19 cellular contexts compared by ENCODE assay signal in the genomic region with DNA sequence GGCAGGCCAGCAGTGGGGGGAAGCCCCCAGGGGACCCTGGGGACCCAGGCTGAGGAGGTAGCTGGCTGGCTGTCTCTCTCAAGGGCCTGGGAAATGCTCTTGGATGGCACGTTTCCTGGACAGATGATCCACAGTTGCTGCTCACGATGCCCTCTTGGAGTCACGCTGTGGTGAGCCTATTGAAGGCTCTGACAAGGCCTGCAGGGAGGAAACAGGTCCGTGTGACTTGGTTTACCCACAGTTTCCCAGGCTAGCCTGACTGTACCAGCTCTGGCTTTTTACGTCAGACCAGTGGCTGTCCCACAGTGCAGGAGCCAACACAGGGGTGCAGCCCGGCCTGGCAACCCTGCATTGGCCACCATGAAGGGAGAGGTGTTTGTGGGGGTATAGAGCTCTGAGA. TPM values are rescaled to one million over a fixed set of nuclear protein-coding genes. Genes with fewer than 3 reads are reported as not detected.
A peak's percentile ranks its signal among the peaks of the same experiment; 100 is the strongest.
DNase-seq lines count a peak whose midpoint lies in the region; TF ChIP-seq lines count a peak whose summit lies in the region.
"Had no signal": no experiment of that assay in that cellular context is flagged by ENCODE, and none has a peak within 500 bp of the region (broad histone marks: within the 10 kb centered on the region; RNA-seq: fewer than 3 reads in every experiment).

No MANE protein-coding gene starts in this region.

- H3K9ac ChIP-seq in neuronal stem cell (ENCODE audit: low read depth, low read length, poor library complexity) = no peak overlapping the region

- no peak overlapping the region for H4K8ac ChIP-seq in neuronal stem cell (ENCODE audit: low read depth, low read length)

- H4K91ac ChIP-seq in neuronal stem cell (ENCODE audit: low read depth, low read length, poor library complexity) = no peak overlapping the region

- H3K79me1 ChIP-seq in neuronal stem cell (ENCODE audit: low read depth, low read length) = peaks cover 4% of the 10 kb centered on the region

- H3K9me3 Mint-ChIP-seq in activated CD4-positive, alpha-beta T cell treated with anti-CD3 and anti-CD28 coated beads, Interleukin-2, amount 10 ng/mL, durations not matched to agents 24 days and 14 days = no peaks in the 10 kb centered on the region
- H3K9me3 Mint-ChIP-seq in endothelial cell (ENCODE audit: unreplicated experiment) = no peaks in the 10 kb centered on the region
- H3K9me3 Mint-ChIP-seq: CD4-positive, alpha-beta memory T cell; H9; IgD-negative memory B cell had no signal

- H3K36me3 Mint-ChIP-seq in activated CD4-positive, alpha-beta T cell treated with anti-CD3 and anti-CD28 coated beads, Interleukin-2, amount 10 ng/mL, durations not matched to agents 24 days and 14 days (ENCODE audit: low read depth) = no peaks in the 10 kb centered on the region
- H3K36me3 Mint-ChIP-seq in endothelial cell (ENCODE audit: low read depth, unreplicated experiment) = no peaks in the 10 kb centered on the region
- H3K36me3 Mint-ChIP-seq: CD4-positive, alpha-beta memory T cell; IgD-negative memory B cell had no signal

- H3K9me3 ChIP-seq in HEK293 (ENCODE audit: control insufficient read depth, insufficient read depth, low read depth, low read length) (no peaks in the 10 kb centered on the region), neuronal stem cell (replicated peaks in 1 of 2; ENCODE audit: control insufficient read depth in 2 of 2, insufficient read depth in 1 of 2, low read depth in 1 of 2, low read length in 2 of 2) (no peaks in the 10 kb centered on the region)
- H3K9me3 ChIP-seq: BE2C, SJCRH30 had no signal

- H2AK5ac ChIP-seq in neuronal stem cell (ENCODE audit: low read depth, low read length) = no peak overlapping the region

- H3K27ac ChIP-seq in HEK293 (ENCODE audit: extremely low read depth, low read depth, low read length) = no peak overlapping the region
- no peak overlapping the region for H3K27ac ChIP-seq in neuronal stem cell (replicated peaks; ENCODE audit: low read length)
- H3K27ac ChIP-seq: SJCRH30 had no signal

- no peak overlapping the region for H2BK120ac ChIP-seq in neuronal stem cell (ENCODE audit: low read depth, low read length)

- peaks cover 5% of the 10 kb centered on the region for H3K4me1 Mint-ChIP-seq in activated CD4-positive, alpha-beta T cell treated with anti-CD3 and anti-CD28 coated beads, Interleukin-2, amount 10 ng/mL, durations not matched to agents 24 days and 14 days
- H3K4me1 Mint-ChIP-seq in endothelial cell (ENCODE audit: unreplicated experiment) = peaks cover 3% of the 10 kb centered on the region
- H3K4me1 Mint-ChIP-seq: CD4-positive, alpha-beta memory T cell had no signal

- DNase-seq in activated CD4-positive, alpha-beta T cell treated with anti-CD3 and anti-CD28 coated beads, Interleukin-2, amount 10 ng/mL, durations not matched to agents 24 days and 14 days = no peak
- no peak for DNase-seq in activated CD4-positive, alpha-beta T cell treated with anti-CD3 and anti-CD28 coated beads for 4 hours
- DNase-seq in fibroblast of gingiva (ENCODE audit: low read depth) (peak; percentile 27), neuronal stem cell (ENCODE audit: low spot score) (no peak), NK-92 (lab: John Stamatoyannopoulos, UW; ENCODE audit: unreplicated experiment) (no peak), endothelial cell (ENCODE audit: low spot score) (no peak), SKM-1 (lab: John Stamatoyannopoulos, UW; ENCODE audit: unreplicated experiment) (no peak)
- DNase-seq: BE2C; CD4-positive, alpha-beta memory T cell; H9; Kasumi-1; NCI-H1092 treated with DMSO at 0.1 percent for 48 hours; NCI-H146; NCI-H2029 treated with DMSO at 0.1 percent for 48 hours; NCI-H2171; NCI-H526; SJCRH30 had no signal

- CTCF ChIA-PET in HEK293 (lab: Yijun Ruan, JAX) = interaction anchor here (0.5 to 10.8 kb wide), 13 partner anchors 12 to 421 kb away, joined by 3 to 251 read pairs (median 6); partner anchors contain the start of gene TTC38

- H3K4me2 ChIP-seq in neuronal stem cell (ENCODE audit: insufficient read depth, low read length, poor library complexity, severe bottlenecking) = no peak overlapping the region

- no CpG with 5 or more reads among the region's 6 CpGs for WGBS in neuronal stem cell (ENCODE audit: extremely low coverage in 2 of 2, insufficient read length in 2 of 2, insufficient replicate concordance in 1 of 2), 2 donors

- peaks cover 0 to 65% (median 6%) of the 10 kb centered on the region in 3 experiments for H3K27me3 ChIP-seq in neuronal stem cell (ENCODE audit: control insufficient read depth in 3 of 3, insufficient read depth in 3 of 3, low read depth in 1 of 3, low read length in 3 of 3)
- H3K27me3 ChIP-seq: BE2C, SJCRH30 had no signal

- H3K4ac ChIP-seq in neuronal stem cell (ENCODE audit: low read length) = no peak overlapping the region

- H3K27me3 Mint-ChIP-seq in activated CD4-positive, alpha-beta T cell treated with anti-CD3 and anti-CD28 coated beads, Interleukin-2, amount 10 ng/mL, durations not matched to agents 24 days and 14 days = no peaks in the 10 kb centered on the region
- peaks cover 7% of the 10 kb centered on the region for H3K27me3 Mint-ChIP-seq in endothelial cell (ENCODE audit: unreplicated experiment)
- H3K27me3 Mint-ChIP-seq: CD4-positive, alpha-beta memory T cell; IgD-negative memory B cell had no signal

- H3K4me3 ChIP-seq in HEK293 (ENCODE audit: low read depth, low read length) (no peak overlapping the region), neuronal stem cell (ENCODE audit: low read length in 2 of 2) (no peak overlapping the region)
- H3K4me3 ChIP-seq: SJCRH30 had no signal

- no peak overlapping the region for H2AFZ ChIP-seq in neuronal stem cell (ENCODE audit: low read length)

- H3K23ac ChIP-seq in neuronal stem cell (ENCODE audit: low read depth, low read length, poor library complexity) = no peak overlapping the region

- POLR2A ChIA-PET in HEK293 (lab: Yijun Ruan, JAX) = interaction anchor here (0.7 to 1.5 kb wide), 3 partner anchors 115 to 174 kb away, joined by 3 read pairs; partner anchors contain the start of gene TTC38

- H3K4me3 Mint-ChIP-seq in activated CD4-positive, alpha-beta T cell treated with anti-CD3 and anti-CD28 coated beads, Interleukin-2, amount 10 ng/mL, durations not matched to agents 24 days and 14 days = no peak overlapping the region
- no peak overlapping the region for H3K4me3 Mint-ChIP-seq in endothelial cell (ENCODE audit: unreplicated experiment)
- H3K4me3 Mint-ChIP-seq: CD4-positive, alpha-beta memory T cell; H9; IgD-negative memory B cell had no signal

- no peak overlapping the region for H2BK12ac ChIP-seq in neuronal stem cell (ENCODE audit: low read length)

- TF ChIP-seq CTCF in HEK293 (tag by site-specific recombination; IDR thresholded peaks at IDR 0.05) (no peak), endothelial cell (IDR thresholded peaks at IDR 0.05; ENCODE audit: unreplicated experiment) (no peak)

- H3K18ac ChIP-seq in neuronal stem cell (ENCODE audit: low read length) = peak overlapping the region; percentile 42

- no peaks in the 10 kb centered on the region; the same call in 1 of the 2 replicates for H3K4me1 ChIP-seq in HEK293 (ENCODE audit: control insufficient read depth, insufficient read depth, low read length)
- H3K4me1 ChIP-seq in neuronal stem cell (ENCODE audit: control insufficient read depth in 2 of 2, insufficient read depth in 1 of 2, low read depth in 1 of 2, low read length in 2 of 2) = peaks cover 0 to 2% of the 10 kb centered on the region in 2 donors
- H3K4me1 ChIP-seq: SJCRH30 had no signal

- intact Hi-C loops in activated CD4-positive, alpha-beta T cell treated with anti-CD3 and anti-CD28 coated beads, Interleukin-2, amount 10 ng/mL, durations not matched to agents 24 days and 14 days (cut with micrococcal nuclease) = loop anchor here (5.0 kb wide), 1 partner anchor 176 kb away; the partner anchor contains the start of gene GTSE1

- H2BK15ac ChIP-seq in neuronal stem cell (ENCODE audit: low read length) = no peak overlapping the region

- H3K36me3 ChIP-seq in HEK293 (ENCODE audit: control insufficient read depth in 2 of 2, insufficient read depth in 1 of 2, low read length in 2 of 2) = no peaks in the 10 kb centered on the region
- no peaks in the 10 kb centered on the region for H3K36me3 ChIP-seq in neuronal stem cell (replicated peaks in 1 of 2; ENCODE audit: control insufficient read depth in 2 of 2, insufficient read depth in 2 of 2, low read length in 2 of 2)
- H3K36me3 ChIP-seq: SJCRH30 had no signal

- peak overlapping the region; percentile 35 for H3K27ac Mint-ChIP-seq in activated CD4-positive, alpha-beta T cell treated with anti-CD3 and anti-CD28 coated beads, Interleukin-2, amount 10 ng/mL, durations not matched to agents 24 days and 14 days
- no peak overlapping the region for H3K27ac Mint-ChIP-seq in endothelial cell (ENCODE audit: unreplicated experiment)
- H3K27ac Mint-ChIP-seq: H9 had no signal

- no peak overlapping the region for H3K14ac ChIP-seq in neuronal stem cell (ENCODE audit: low read length)

- no peak overlapping the region for H2BK5ac ChIP-seq in neuronal stem cell (ENCODE audit: low read length)

TF ChIP-seq in HEK293, 187 proteins besides CTCF, POLR2A, EP300 and RAD21:
- no peak for TF ChIP-seq KLF10 (tag by site-specific recombination; IDR thresholded peaks at IDR 0.05)
- TF ChIP-seq ZNF239 (tag by site-specific recombination; IDR thresholded peaks at IDR 0.05) = peak; percentile 100

RNA-seq across cellular contexts. Expression of gene PPARA, which starts 29.2 kb away (rescaled TPM):
- total RNA-seq in activated CD4-positive, alpha-beta T cell treated with anti-CD3 and anti-CD28 coated beads, Interleukin-2, amount 10 ng/mL, durations not matched to agents 24 days and 14 days = 13.0 and 14.4 TPM in 2 replicates
- 4.4 TPM for polyA plus RNA-seq in neuronal stem cell (2013, experiment 1 of 2)
- 4.3 TPM for polyA plus RNA-seq in neuronal stem cell (2013, experiment 2 of 2)
- 12.6 TPM for total RNA-seq in endothelial cell (ENCODE audit: unreplicated experiment)
